ENCODE assay signal across 35 cellular contexts in genomic region chr7:151831606-151832005, GRCh38.
"Had no signal": no experiment of that assay in that cellular context is flagged by ENCODE, and none has a peak within 500 bp of the region (broad histone marks: within the 10 kb centered on the region; RNA-seq: fewer than 3 reads in every experiment).

No MANE protein-coding gene starts in this region.

- H3K4me3 ChIP-seq: adrenal gland, body of pancreas, breast epithelium, Peyer's patch had no signal

- H3K36me3 ChIP-seq: adrenal gland, breast epithelium had no signal

- H3K36me3 Mint-ChIP-seq: activated CD4-positive, alpha-beta memory T cell treated with anti-CD3 and anti-CD28 coated beads for 36 hours; activated naive CD4-positive, alpha-beta T cell treated with anti-CD3 and anti-CD28 coated beads, Interleukin-2, amount 50 U/mL, for 72 hours had no signal

- H3K4me3 Mint-ChIP-seq: activated CD4-positive, alpha-beta memory T cell treated with anti-CD3 and anti-CD28 coated beads for 36 hours; activated CD4-positive, alpha-beta T cell treated with anti-CD3 and anti-CD28 coated beads for 36 hours; activated naive CD4-positive, alpha-beta T cell treated with anti-CD3 and anti-CD28 coated beads for 36 hours; activated T-cell treated with anti-CD3 and anti-CD28 coated beads, Interleukin-2, amount 50 U/mL, for 4 hours; activated T-helper 1 cell treated with anti-CD3 and anti-CD28 coated beads, Interleukin-12 subunit alpha, Interleukin-12 subunit beta, Interleukin-2, Interleukin-4 antibody, amounts not matched to agents 30 ng/mL and 10 ng/mL and 1 ng/mL, durations not matched to agents 14 hours and 24 hours and 36 hours; T-helper 1 cell treated with Interleukin-12 subunit alpha and Interleukin-12 subunit beta and Interleukin-4 antibody, amounts not matched to agents 30 μg/mL and 1 μg/mL, for 36 hours; T-helper 2 cell treated with Interferon-gamma antibody and Interleukin-4, amounts not matched to agents 5 μg/mL and 100 μg/mL, for 36 hours had no signal

- DNase-seq: activated CD4-positive, alpha-beta memory T cell treated with anti-CD3 and anti-CD28 coated beads for 36 hours; activated CD4-positive, alpha-beta T cell treated with anti-CD3 and anti-CD28 coated beads for 36 hours; activated CD4-positive, alpha-beta T cell treated with anti-CD3 and anti-CD28 coated beads, Interleukin-2, amount 50 U/mL, for 1 hour; activated CD8-positive, alpha-beta memory T cell treated with anti-CD3 and anti-CD28 coated beads, Interleukin-2, amount 50 U/mL, for 4 hours; activated gamma-delta T cell treated with Interleukin-2 at 50 U/mL for 16 hours; activated naive CD4-positive, alpha-beta T cell treated with anti-CD3 and anti-CD28 coated beads for 36 hours; activated T-cell treated with anti-CD3 and anti-CD28 coated beads for 4 hours; activated T-cell treated with anti-CD3 and anti-CD28 coated beads, Interleukin-2, amount 50 U/mL, for 4 hours; adrenal gland; body of pancreas; MM.1S; MV-4-11; NCI-H1092; NCI-H1417; NCI-H146; NCI-H187; NCI-H2029 treated with DMSO at 0.1 percent for 48 hours; NCI-H2107; NCI-H2171; NCI-H510A; NCI-H526; NCI-H748 treated with DMSO at 0.1 percent for 48 hours; NK-92 treated with Interleukin-12 subunit alpha and Interleukin-12 subunit beta, amount 100 ng/mL, for 24 hours; PC-3; RPMI8226 had no signal

- H3K27me3 Mint-ChIP-seq: activated CD4-positive, alpha-beta memory T cell treated with anti-CD3 and anti-CD28 coated beads for 36 hours; activated CD4-positive, alpha-beta T cell treated with anti-CD3 and anti-CD28 coated beads for 36 hours had no signal

- ATAC-seq: activated CD4-positive, alpha-beta T cell treated with anti-CD3 and anti-CD28 coated beads for 36 hours; activated naive CD4-positive, alpha-beta T cell treated with anti-CD3 and anti-CD28 coated beads, Interleukin-2, amount 50 U/mL, for 72 hours; activated T-cell treated with anti-CD3 and anti-CD28 coated beads, Interleukin-2, amount 50 U/mL, for 4 hours; body of pancreas; PC-3; Right ventricle myocardium inferior had no signal

- H3K9ac ChIP-seq: KMS-11 had no signal

- H3K9me3 ChIP-seq: adrenal gland, body of pancreas, breast epithelium, Peyer's patch had no signal

- H3K4me2 ChIP-seq: KMS-11 had no signal

- H3K27ac ChIP-seq: adrenal gland, body of pancreas, breast epithelium, KMS-11, Peyer's patch had no signal

- FAIRE-seq: astrocyte, TTC549 had no signal

- H3K27me3 ChIP-seq: adrenal gland, body of pancreas, breast epithelium, Peyer's patch had no signal

- H3K4me1 ChIP-seq: adrenal gland, body of pancreas, breast epithelium, Peyer's patch had no signal

- H3K9me3 Mint-ChIP-seq: activated CD4-positive, alpha-beta memory T cell treated with anti-CD3 and anti-CD28 coated beads for 36 hours; activated naive CD4-positive, alpha-beta T cell treated with anti-CD3 and anti-CD28 coated beads for 36 hours; activated naive CD4-positive, alpha-beta T cell treated with anti-CD3 and anti-CD28 coated beads, Interleukin-2, amount 50 U/mL, for 72 hours; activated T-cell treated with anti-CD3 and anti-CD28 coated beads, Interleukin-2, amount 50 U/mL, for 4 hours; activated T-helper 1 cell treated with anti-CD3 and anti-CD28 coated beads, Interleukin-12 subunit alpha, Interleukin-12 subunit beta, Interleukin-2, Interleukin-4 antibody, amounts not matched to agents 30 ng/mL and 10 ng/mL and 1 ng/mL, durations not matched to agents 14 hours and 24 hours and 36 hours; T-helper 1 cell treated with Interleukin-12 subunit alpha and Interleukin-12 subunit beta and Interleukin-4 antibody, amounts not matched to agents 30 μg/mL and 1 μg/mL, for 36 hours; T-helper 2 cell treated with Interferon-gamma antibody and Interleukin-4, amounts not matched to agents 5 μg/mL and 100 μg/mL, for 36 hours had no signal

- H3K27ac Mint-ChIP-seq: activated CD4-positive, alpha-beta memory T cell treated with anti-CD3 and anti-CD28 coated beads for 36 hours; activated CD4-positive, alpha-beta T cell treated with anti-CD3 and anti-CD28 coated beads for 36 hours; activated naive CD4-positive, alpha-beta T cell treated with anti-CD3 and anti-CD28 coated beads for 36 hours; activated naive CD4-positive, alpha-beta T cell treated with anti-CD3 and anti-CD28 coated beads, Interleukin-2, amount 50 U/mL, for 72 hours; activated T-helper 1 cell treated with anti-CD3 and anti-CD28 coated beads, Interleukin-12 subunit alpha, Interleukin-12 subunit beta, Interleukin-2, Interleukin-4 antibody, amounts not matched to agents 30 ng/mL and 10 ng/mL and 1 ng/mL, durations not matched to agents 14 hours and 24 hours and 36 hours; T-helper 1 cell treated with Interleukin-12 subunit alpha and Interleukin-12 subunit beta and Interleukin-4 antibody, amounts not matched to agents 30 μg/mL and 1 μg/mL, for 36 hours; T-helper 2 cell treated with Interferon-gamma antibody and Interleukin-4, amounts not matched to agents 5 μg/mL and 100 μg/mL, for 36 hours had no signal
